ENCODE assay signal across 1 cellular context in the genomic region with DNA sequence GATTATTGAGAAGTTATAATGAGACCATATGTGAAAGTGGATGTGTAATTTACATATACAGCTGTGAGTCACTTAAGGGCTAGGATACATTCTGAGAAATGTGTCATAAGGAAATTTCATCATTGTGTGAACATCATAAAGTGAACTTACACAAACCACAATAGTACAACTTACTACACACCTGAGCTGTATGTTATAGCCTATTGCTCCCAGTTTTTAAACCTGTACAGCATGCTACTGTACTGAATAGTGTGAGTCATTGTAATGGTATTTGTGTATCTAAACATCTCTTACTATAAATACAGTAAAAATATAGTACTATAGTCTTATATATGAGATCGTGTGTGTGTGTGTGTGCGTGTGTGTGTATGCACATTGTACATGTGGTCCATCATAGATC.
TF ChIP-seq lines count a peak whose summit lies in the region.

No MANE protein-coding gene starts in this region.

TF ChIP-seq in IMR-90, 13 proteins besides CTCF, POLR2A, EP300 and RAD21:
- TF ChIP-seq CEBPB (IDR thresholded peaks at IDR 0.05; ENCODE audit: low read depth, low read length) (peak; percentile 48; the same call in 1 of the 2 replicates), FOS (IDR thresholded peaks at IDR 0.05; ENCODE audit: low read depth, low read length) (peak; percentile 60; the same call in 1 of the 2 replicates), NFE2L2 (IDR thresholded peaks at IDR 0.05; ENCODE audit: low read depth, low read length) (no peak), MAFK (IDR thresholded peaks at IDR 0.05; ENCODE audit: low read depth, low read length) (no peak), MAZ (IDR thresholded peaks at IDR 0.05; ENCODE audit: borderline replicate concordance, low read depth, low read length) (no peak)
TF ChIP-seq in IMR-90: peak in this region for 2.
